In genomic region chr2:11750917-11751316, GRCh38 we compare ENCODE assay signal across 9 cellular contexts. TPM values are rescaled to one million over a fixed set of nuclear protein-coding genes. Genes with fewer than 3 reads are reported as not detected.
DNase-seq lines count a peak whose midpoint lies in the region; ATAC-seq, FAIRE-seq and TF ChIP-seq lines count a peak whose summit lies in the region.
"Had no signal": no experiment of that assay in that cellular context is flagged by ENCODE, and none has a peak within 500 bp of the region (broad histone marks: within the 10 kb centered on the region; RNA-seq: fewer than 3 reads in every experiment).

No MANE protein-coding gene starts in this region.

- no peak overlapping the region for H3T11ph ChIP-seq in H9 (ENCODE audit: low read length)

- H3K4ac ChIP-seq in H9 (ENCODE audit: low read depth, low read length) = no peak overlapping the region

- H2AK5ac ChIP-seq in H9 (ENCODE audit: insufficient read length, low read length) = no peak overlapping the region

- H3K9me3 ChIP-seq in CD4-positive, CD25-positive, alpha-beta regulatory T cell (ENCODE audit: control insufficient read depth in 2 of 2, low read length in 2 of 2) = no peaks in the 10 kb centered on the region
- H3K9me3 ChIP-seq in HEK293 (ENCODE audit: control insufficient read depth, insufficient read depth, low read depth, low read length) (no peaks in the 10 kb centered on the region), H9 (ENCODE audit: control insufficient read depth, low read depth, low read length) (no peaks in the 10 kb centered on the region)

- H3K9me3 Mint-ChIP-seq in CD4-positive, CD25-positive, alpha-beta regulatory T cell = peaks cover 0 to under 1% (median 0%) of the 10 kb centered on the region in 7 donors
- H3K9me3 Mint-ChIP-seq in activated naive CD8-positive, alpha-beta T cell treated with anti-CD3 and anti-CD28 coated beads, Interleukin-2, amount 50 U/mL, for 24 hours = no peaks in the 10 kb centered on the region
- H3K9me3 Mint-ChIP-seq in natural killer cell (no peaks in the 10 kb centered on the region), CD14-positive monocyte (no peaks in the 10 kb centered on the region), H9 (no peaks in the 10 kb centered on the region; a peak in 1 of 5 replicates)

- FAIRE-seq in frontal cortex (lab: Jason Lieb, UNC) = no peak

- no peak overlapping the region for H3K23ac ChIP-seq in H9 (ENCODE audit: insufficient read length, low read depth, low read length)

- H2BK5ac ChIP-seq in H9 (ENCODE audit: insufficient read length, low read length) = no peak overlapping the region

- H2BK12ac ChIP-seq in H9 (ENCODE audit: insufficient read length, low read depth, low read length) = no peak overlapping the region

- H4K91ac ChIP-seq in H9 (ENCODE audit: insufficient read length, low read depth, low read length) = no peak overlapping the region

- no peak for ATAC-seq in CD4-positive, CD25-positive, alpha-beta regulatory T cell (ENCODE audit: low read depth in 2 of 2)
- ATAC-seq in activated naive CD8-positive, alpha-beta T cell treated with anti-CD3 and anti-CD28 coated beads, Interleukin-2, amount 50 U/mL, for 24 hours = no peak
- ATAC-seq in natural killer cell = peak in 2 of 3 donors; percentile 7 to 11

- POLR2A ChIA-PET in HEK293 (lab: Yijun Ruan, JAX) = interaction anchor here (0.7 to 1.1 kb wide), 3 partner anchors 11 to 86 kb away, joined by 3 read pairs; no protein-coding TSS in a partner anchor

- H2BK120ac ChIP-seq in H9 (ENCODE audit: low read depth, low read length, poor library complexity, severe bottlenecking) = no peak overlapping the region

- no peak overlapping the region for H4K5ac ChIP-seq in H9 (ENCODE audit: insufficient read length, low read depth, low read length)

- H3K36me3 Mint-ChIP-seq in CD4-positive, CD25-positive, alpha-beta regulatory T cell = no peaks in the 10 kb centered on the region
- no peaks in the 10 kb centered on the region for H3K36me3 Mint-ChIP-seq in activated naive CD8-positive, alpha-beta T cell treated with anti-CD3 and anti-CD28 coated beads, Interleukin-2, amount 50 U/mL, for 24 hours (ENCODE audit: low read depth)
- H3K36me3 Mint-ChIP-seq in natural killer cell (no peaks in the 10 kb centered on the region), CD14-positive monocyte (peaks cover 8 to 17% of the 10 kb centered on the region in 2 donors), H9 (ENCODE audit: insufficient read depth in 1 of 3, low read depth in 3 of 3) (no peaks in the 10 kb centered on the region; a peak in 1 of 7 replicates)

- peaks cover 27 to 90% (median 62%) of the 10 kb centered on the region in 4 donors for H3K4me1 Mint-ChIP-seq in CD4-positive, CD25-positive, alpha-beta regulatory T cell
- H3K4me1 Mint-ChIP-seq in activated naive CD8-positive, alpha-beta T cell treated with anti-CD3 and anti-CD28 coated beads, Interleukin-2, amount 50 U/mL, for 24 hours = peaks cover 90% of the 10 kb centered on the region
- H3K4me1 Mint-ChIP-seq in natural killer cell (peaks cover 81% of the 10 kb centered on the region in 2 donors), CD14-positive monocyte (peaks cover 70% of the 10 kb centered on the region), H9 (peaks cover 51% of the 10 kb centered on the region in 2 experiments)

- H3K36me3 ChIP-seq in CD4-positive, CD25-positive, alpha-beta regulatory T cell (ENCODE audit: control insufficient read depth, insufficient read depth, low read length) = no peaks in the 10 kb centered on the region
- H3K36me3 ChIP-seq in HEK293 (ENCODE audit: control insufficient read depth in 2 of 2, insufficient read depth in 1 of 2, low read length in 2 of 2) = no peaks in the 10 kb centered on the region
- no peaks in the 10 kb centered on the region for H3K36me3 ChIP-seq in brain microvascular endothelial cell (replicated peaks)

- H4K20me1 ChIP-seq in H9 (ENCODE audit: control insufficient read depth, insufficient read depth, insufficient read length) = no peaks in the 10 kb centered on the region

- no peak overlapping the region for H2BK15ac ChIP-seq in H9 (ENCODE audit: low read depth, low read length)

- no peak for TF ChIP-seq CTCF in HEK293 (tag by site-specific recombination; IDR thresholded peaks at IDR 0.05)
- no peak for TF ChIP-seq CTCF in natural killer cell (IDR thresholded peaks at IDR 0.05)
- TF ChIP-seq CTCF in brain microvascular endothelial cell (IDR thresholded peaks at IDR 0.05; ENCODE audit: low read depth, low read length, missing control alignments) = no peak
- TF ChIP-seq CTCF in CD14-positive monocyte (IDR thresholded peaks at IDR 0.05) = no peak
- TF ChIP-seq CTCF in H9 (conservative IDR thresholded peaks at IDR 0.05) = no peak

- intact Hi-C loops in natural killer cell (cut with micrococcal nuclease) (loop anchor here (1.0 to 5.0 kb wide), 3 partner anchors 26 to 1216 kb away; partner anchors contain the start of gene TRIB2), CD14-positive monocyte (cut with micrococcal nuclease) (no loop called here)

- H3K27me3 Mint-ChIP-seq in CD4-positive, CD25-positive, alpha-beta regulatory T cell = no peaks in the 10 kb centered on the region
- H3K27me3 Mint-ChIP-seq in activated naive CD8-positive, alpha-beta T cell treated with anti-CD3 and anti-CD28 coated beads, Interleukin-2, amount 50 U/mL, for 24 hours = no peaks in the 10 kb centered on the region
- H3K27me3 Mint-ChIP-seq in natural killer cell (ENCODE audit: low read depth in 2 of 2) = no peaks in the 10 kb centered on the region
- peaks cover 8 to 19% (median 16%) of the 10 kb centered on the region in 3 donors for H3K27me3 Mint-ChIP-seq in CD14-positive monocyte (ENCODE audit: low read depth in 3 of 3)
- peaks cover 26% of the 10 kb centered on the region for H3K27me3 Mint-ChIP-seq in H9 (ENCODE audit: low read depth)

- peak overlapping the region; percentile 43 for H3K4me3 ChIP-seq in CD4-positive, CD25-positive, alpha-beta regulatory T cell (ENCODE audit: low read depth, low read length)
- H3K4me3 ChIP-seq in HEK293 (ENCODE audit: low read depth, low read length) = no peak overlapping the region
- H3K4me3 ChIP-seq in brain microvascular endothelial cell (ENCODE audit: low read depth, low read length) = no peak overlapping the region

- CTCF ChIA-PET in HEK293 (lab: Yijun Ruan, JAX) = interaction anchor here (1.0 to 5.8 kb wide), 5 partner anchors 9 to 167 kb away, joined by 4 to 23 read pairs (median 6); no protein-coding TSS in a partner anchor

- no CpG with 5 or more reads among the region's 7 CpGs for WGBS in H9 (ENCODE audit: extremely low coverage, insufficient read length, low lambda C conversion rate)

- peak overlapping the region; percentile 96 to 99 (median 96) for H3K27ac Mint-ChIP-seq in CD4-positive, CD25-positive, alpha-beta regulatory T cell
- peak overlapping the region; percentile 88 for H3K27ac Mint-ChIP-seq in activated naive CD8-positive, alpha-beta T cell treated with anti-CD3 and anti-CD28 coated beads, Interleukin-2, amount 50 U/mL, for 24 hours
- peak overlapping the region; percentile 93 to 94 for H3K27ac Mint-ChIP-seq in natural killer cell
- peak overlapping the region in 1 of 7 donors; percentile 10 for H3K27ac Mint-ChIP-seq in CD14-positive monocyte
- no peak overlapping the region; a peak in 1 of 7 replicates for H3K27ac Mint-ChIP-seq in H9

- peaks cover 4% of the 10 kb centered on the region; the same call in 1 of the 2 replicates for H3K79me2 ChIP-seq in H9 (ENCODE audit: insufficient read depth, low read length)

- H3K9ac ChIP-seq in H9 (ENCODE audit: extremely low read depth, insufficient read length, low read length) = no peak overlapping the region

- no peak for DNase-seq in CD4-positive, CD25-positive, alpha-beta regulatory T cell
- peak; percentile 43 for DNase-seq in activated naive CD8-positive, alpha-beta T cell treated with anti-CD3 and anti-CD28 coated beads, Interleukin-2, amount 50 U/mL, for 24 hours
- DNase-seq in natural killer cell (no peak), brain microvascular endothelial cell (no peak), CD14-positive monocyte (ENCODE audit: low spot score) (no peak), frontal cortex (ENCODE audit: low spot score in 2 of 2) (no peak), H9 (no peak)
- DNase-seq: NCI-H510A had no signal

- H3K18ac ChIP-seq in H9 (ENCODE audit: insufficient read length, low read depth, low read length) = no peak overlapping the region

- no peak overlapping the region for H3K56ac ChIP-seq in H9 (ENCODE audit: insufficient read length, low read depth, low read length)

- H2AFZ ChIP-seq in H9 (ENCODE audit: low read length) = no peak overlapping the region

- H3K4me2 ChIP-seq in H9 (ENCODE audit: insufficient read depth, insufficient read length, low read length) = no peak overlapping the region

- no peaks in the 10 kb centered on the region for H3K27me3 ChIP-seq in CD4-positive, CD25-positive, alpha-beta regulatory T cell (ENCODE audit: control insufficient read depth, insufficient read depth, low read length)
- H3K27me3 ChIP-seq in brain microvascular endothelial cell (replicated peaks) (no peaks in the 10 kb centered on the region), H9 (ENCODE audit: insufficient read depth, low read length) (no peaks in the 10 kb centered on the region)

- peaks cover 80% of the 10 kb centered on the region for H3K4me1 ChIP-seq in CD4-positive, CD25-positive, alpha-beta regulatory T cell (ENCODE audit: control insufficient read depth, insufficient read depth, low read length, poor library complexity, severe bottlenecking)
- H3K4me1 ChIP-seq in HEK293 (ENCODE audit: control insufficient read depth, insufficient read depth, low read length) (peaks cover 29% of the 10 kb centered on the region), H9 (ENCODE audit: insufficient read depth, low read length) (peaks cover 16% of the 10 kb centered on the region)

- no peak overlapping the region for H3K14ac ChIP-seq in H9 (ENCODE audit: insufficient read depth, low read length)

- H3K27ac ChIP-seq in CD4-positive, CD25-positive, alpha-beta regulatory T cell (ENCODE audit: insufficient read depth, low read length, poor library complexity, severe bottlenecking) = peak overlapping the region; percentile 88
- H3K27ac ChIP-seq in HEK293 (ENCODE audit: extremely low read depth, low read depth, low read length) = no peak overlapping the region
- H3K27ac ChIP-seq in brain microvascular endothelial cell = no peak overlapping the region
- H3K27ac ChIP-seq in H9 (ENCODE audit: insufficient read length, low read depth, low read length) = no peak overlapping the region

- H3K4me3 Mint-ChIP-seq in CD4-positive, CD25-positive, alpha-beta regulatory T cell = peak overlapping the region; percentile 87 to 97 (median 90)
- H3K4me3 Mint-ChIP-seq in activated naive CD8-positive, alpha-beta T cell treated with anti-CD3 and anti-CD28 coated beads, Interleukin-2, amount 50 U/mL, for 24 hours = peak overlapping the region; percentile 61
- peak overlapping the region; percentile 81 for H3K4me3 Mint-ChIP-seq in natural killer cell
- H3K4me3 Mint-ChIP-seq in CD14-positive monocyte = no peak overlapping the region
- H3K4me3 Mint-ChIP-seq in H9 = no peak overlapping the region

- H3K79me1 ChIP-seq in H9 (ENCODE audit: insufficient read depth, low read depth, low read length, poor library complexity, severe bottlenecking) = peaks cover 2% of the 10 kb centered on the region

- in situ Hi-C loops in brain microvascular endothelial cell (cut with HindIII; ENCODE audit: low pct_ligation_motif_present, low sequenced_read_pairs) = no loop called here

- H4K8ac ChIP-seq in H9 (replicated peaks; ENCODE audit: insufficient read length, low read depth, low read length) = no peak overlapping the region

- no peak overlapping the region for H2BK20ac ChIP-seq in H9 (ENCODE audit: low read depth, low read length, poor library complexity, severe bottlenecking)

- no peaks in the 10 kb centered on the region for H3K23me2 ChIP-seq in H9 (ENCODE audit: insufficient read length, low read depth, low read length, poor library complexity, severe bottlenecking)

RNA-seq across cellular contexts. Expression of gene LPIN1, which starts 4.5 kb away (rescaled TPM):
- total RNA-seq in CD4-positive, CD25-positive, alpha-beta regulatory T cell = 94.9 TPM
- 10 to 100 TPM; 20.3 to 27.0 (median 24.4) TPM for polyA plus RNA-seq in CD4-positive, CD25-positive, alpha-beta regulatory T cell
- 100 to 1,000 TPM in 2 of 3 donors, 10 to 100 TPM in 1; 95.0 to 122 (median 118) TPM for total RNA-seq in natural killer cell
- polyA plus RNA-seq in CD14-positive monocyte = 1 to 10 TPM; 1.8 to 2.7 TPM
- total RNA-seq in frontal cortex = 28.1 TPM
- 3.6 and 4.4 TPM in 2 replicates for total RNA-seq in H9 (2021)

Comparison
In these comparisons a context has a peak if more than half of its experiments do, and no peak if none do; other contexts are left out.
1. ATAC-seq: peak in natural killer cell (2 of 3); none in CD4-positive, CD25-positive, alpha-beta regulatory T cell (0 of 2) and activated naive CD8-positive, alpha-beta T cell treated with anti-CD3 and anti-CD28 coated beads, Interleukin-2, amount 50 U/mL, for 24 hours (single experiment).
2. H3K27ac Mint-ChIP-seq: peak in CD4-positive, CD25-positive, alpha-beta regulatory T cell (3 of 3), activated naive CD8-positive, alpha-beta T cell treated with anti-CD3 and anti-CD28 coated beads, Interleukin-2, amount 50 U/mL, for 24 hours (single experiment) and natural killer cell (2 of 2); none in H9 (0 of 3).
3. H3K4me3 Mint-ChIP-seq: peak in CD4-positive, CD25-positive, alpha-beta regulatory T cell (4 of 4), activated naive CD8-positive, alpha-beta T cell treated with anti-CD3 and anti-CD28 coated beads, Interleukin-2, amount 50 U/mL, for 24 hours (single experiment) and natural killer cell (single experiment); none in CD14-positive monocyte (0 of 2) and H9 (0 of 2).